Comparison of ENCODE assay signal across 8 cellular contexts in genomic region chr18:58866261-58867232, GRCh38. TPM values are rescaled to one million over a fixed set of nuclear protein-coding genes. Genes with fewer than 3 reads are reported as not detected.
DNase-seq lines count a peak whose midpoint lies in the region; ATAC-seq and TF ChIP-seq lines count a peak whose summit lies in the region.

No MANE protein-coding gene starts in this region.

- H3K36me3 ChIP-seq in heart left ventricle (peaks cover 0 to 49% (median 30%) of the 10 kb centered on the region in 9 donors), neural cell (ENCODE audit: insufficient read depth, low read length) (peaks cover 19% of the 10 kb centered on the region), vagina (peaks cover 0 to 25% of the 10 kb centered on the region in 2 donors)

- no peak overlapping the region for H2AFZ ChIP-seq in neural cell (ENCODE audit: low read depth, low read length)

- peaks cover 86% of the 10 kb centered on the region for H3K79me2 ChIP-seq in neural cell (replicated peaks; ENCODE audit: insufficient read depth, low read length)

- H3K4me1 ChIP-seq in heart left ventricle (peaks cover 13 to 81% (median 62%) of the 10 kb centered on the region in 12 donors), vagina (peaks cover 73% of the 10 kb centered on the region)

- TF ChIP-seq CTCF in heart left ventricle (IDR thresholded peaks at IDR 0.05) (no peak), neural cell (IDR thresholded peaks at IDR 0.05; ENCODE audit: poor library complexity, severe bottlenecking) (no peak), vagina (IDR thresholded peaks at IDR 0.05) (no peak)

- intact Hi-C loops in heart left ventricle (cut with DNase I) (loop anchor here in 5 of 10 donors (5.0 to 10.0 kb wide), 4 partner anchors 71 to 188 kb away; no protein-coding TSS in a partner anchor), left ventricle myocardium superior (cut with micrococcal nuclease) (loop anchor here (10.0 kb wide), 1 partner anchor 128 kb away; no protein-coding TSS in a partner anchor), vagina (cut with DNase I) (no loop called here)

- WGBS in heart left ventricle, 4 donors = 47 to 60% (median 51%) methylated on average over 13 of the region's 13 CpGs

- H3K27ac ChIP-seq in heart left ventricle (peak overlapping the region; percentile 34 to 99 (median 97)), epithelial cell of prostate (peak overlapping the region; percentile 91), neural cell (ENCODE audit: low read length) (peak overlapping the region; percentile 97), vagina (peak overlapping the region; percentile 100)

- no peak for DNase-seq in heart left ventricle
- no peak for DNase-seq in left ventricle myocardium superior
- DNase-seq in epithelial cell of prostate (ENCODE audit: low read depth, low spot score) = no peak
- DNase-seq in vagina (ENCODE audit: extremely low spot score in 2 of 2) = no peak
- no peak for DNase-seq in NCI-H1436 treated with DMSO at 0.1 percent for 48 hours (lab: John Stamatoyannopoulos, UW)
- no peak for DNase-seq in activated CD4-positive, alpha-beta T cell treated with anti-CD3 and anti-CD28 coated beads, Interleukin-2, amount 50 U/mL, for 48 hours
- DNase-seq in dedifferentiated amniotic fluid mesenchymal stem cell (ENCODE audit: extremely low spot score) = no peak

- no peak for TF ChIP-seq RAD21 in neural cell (conservative IDR thresholded peaks at IDR 0.05)

- H3K9me2 ChIP-seq in neural cell (ENCODE audit: insufficient read depth, low read length) = no peaks in the 10 kb centered on the region

- peak overlapping the region; percentile 85 for H3K9ac ChIP-seq in neural cell (ENCODE audit: low read length)

- no peak for TF ChIP-seq POLR2A in heart left ventricle (IDR thresholded peaks at IDR 0.05)
- no peak for TF ChIP-seq POLR2A in vagina (IDR thresholded peaks at IDR 0.05)

- no peaks in the 10 kb centered on the region for H3K9me3 ChIP-seq in heart left ventricle
- peaks cover 5% of the 10 kb centered on the region for H3K9me3 ChIP-seq in neural cell (ENCODE audit: low read length)
- no peaks in the 10 kb centered on the region for H3K9me3 ChIP-seq in vagina

- H3K4me3 ChIP-seq in heart left ventricle = peak overlapping the region in 9 of 12 donors; percentile 10 to 64 (median 51)
- H3K4me3 ChIP-seq in neural cell (ENCODE audit: low read length) = peak overlapping the region; percentile 65
- peak overlapping the region; percentile 20 to 25 for H3K4me3 ChIP-seq in vagina

- no peak for TF ChIP-seq EP300 in neural cell (conservative IDR thresholded peaks at IDR 0.05; ENCODE audit: poor library complexity, severe bottlenecking)

- no peaks in the 10 kb centered on the region for H4K20me1 ChIP-seq in neural cell (ENCODE audit: insufficient read depth)

- H3K4me2 ChIP-seq in neural cell (ENCODE audit: low read length) = peak overlapping the region; percentile 96

- H3F3A ChIP-seq in neural cell (ENCODE audit: insufficient read depth, low read length, poor library complexity, severe bottlenecking) = peaks cover 11% of the 10 kb centered on the region

- H3K27me3 ChIP-seq in heart left ventricle (no peaks in the 10 kb centered on the region), neural cell (ENCODE audit: insufficient read depth, low read depth, low read length) (no peaks in the 10 kb centered on the region), vagina (no peaks in the 10 kb centered on the region)

- ATAC-seq in heart left ventricle = no peak
- ATAC-seq in left ventricle myocardium superior = no peak

TF ChIP-seq in neural cell, 6 proteins besides CTCF, POLR2A, EP300 and RAD21:
- no peak for TF ChIP-seq TAF1 (IDR thresholded peaks at IDR 0.05; ENCODE audit: low read depth)
- no peak for TF ChIP-seq EZH2 (IDR thresholded peaks at IDR 0.05; ENCODE audit: borderline replicate concordance, insufficient read depth, low read length, poor library complexity, severe bottlenecking)
- no peak for TF ChIP-seq MXI1 (conservative IDR thresholded peaks at IDR 0.05; ENCODE audit: poor library complexity, severe bottlenecking)
- TF ChIP-seq POLR2AphosphoS5 (IDR thresholded peaks at IDR 0.05) = no peak
- TF ChIP-seq SMC3 (conservative IDR thresholded peaks at IDR 0.05; ENCODE audit: poor library complexity) = no peak
- TF ChIP-seq, protein P1, sequence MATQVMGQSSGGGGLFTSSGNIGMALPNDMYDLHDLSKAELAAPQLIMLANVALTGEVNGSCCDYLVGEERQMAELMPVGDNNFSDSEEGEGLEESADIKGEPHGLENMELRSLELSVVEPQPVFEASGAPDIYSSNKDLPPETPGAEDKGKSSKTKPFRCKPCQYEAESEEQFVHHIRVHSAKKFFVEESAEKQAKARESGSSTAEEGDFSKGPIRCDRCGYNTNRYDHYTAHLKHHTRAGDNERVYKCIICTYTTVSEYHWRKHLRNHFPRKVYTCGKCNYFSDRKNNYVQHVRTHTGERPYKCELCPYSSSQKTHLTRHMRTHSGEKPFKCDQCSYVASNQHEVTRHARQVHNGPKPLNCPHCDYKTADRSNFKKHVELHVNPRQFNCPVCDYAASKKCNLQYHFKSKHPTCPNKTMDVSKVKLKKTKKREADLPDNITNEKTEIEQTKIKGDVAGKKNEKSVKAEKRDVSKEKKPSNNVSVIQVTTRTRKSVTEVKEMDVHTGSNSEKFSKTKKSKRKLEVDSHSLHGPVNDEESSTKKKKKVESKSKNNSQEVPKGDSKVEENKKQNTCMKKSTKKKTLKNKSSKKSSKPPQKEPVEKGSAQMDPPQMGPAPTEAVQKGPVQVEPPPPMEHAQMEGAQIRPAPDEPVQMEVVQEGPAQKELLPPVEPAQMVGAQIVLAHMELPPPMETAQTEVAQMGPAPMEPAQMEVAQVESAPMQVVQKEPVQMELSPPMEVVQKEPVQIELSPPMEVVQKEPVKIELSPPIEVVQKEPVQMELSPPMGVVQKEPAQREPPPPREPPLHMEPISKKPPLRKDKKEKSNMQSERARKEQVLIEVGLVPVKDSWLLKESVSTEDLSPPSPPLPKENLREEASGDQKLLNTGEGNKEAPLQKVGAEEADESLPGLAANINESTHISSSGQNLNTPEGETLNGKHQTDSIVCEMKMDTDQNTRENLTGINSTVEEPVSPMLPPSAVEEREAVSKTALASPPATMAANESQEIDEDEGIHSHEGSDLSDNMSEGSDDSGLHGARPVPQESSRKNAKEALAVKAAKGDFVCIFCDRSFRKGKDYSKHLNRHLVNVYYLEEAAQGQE (IDR thresholded peaks at IDR 0.05; ENCODE audit: borderline replicate concordance) = no peak

RNA-seq across cellular contexts. Expression of gene ZNF532, which starts 1.9 kb away (rescaled TPM):
- total RNA-seq in heart left ventricle (10 to 100 TPM; 50.7 to 84.4 (median 70.9) TPM), left ventricle myocardium superior (64.2 TPM), vagina (77.1 TPM)
- polyA plus RNA-seq in heart left ventricle (10 to 100 TPM; 16.0 to 25.5 TPM), neural cell (119 and 132 TPM in 2 replicates)
- polyA minus RNA-seq in neural cell = 405 and 429 TPM in 2 replicates
